24 cellular contexts compared by ENCODE assay signal in genomic region chr10:86802709-86803108, GRCh38. TPM values are rescaled to one million over a fixed set of nuclear protein-coding genes. Genes with fewer than 3 reads are reported as not detected.
"Had no signal": no experiment of that assay in that cellular context is flagged by ENCODE, and none has a peak within 500 bp of the region (broad histone marks: within the 10 kb centered on the region; RNA-seq: fewer than 3 reads in every experiment).

No MANE protein-coding gene starts in this region.

- FAIRE-seq: endothelial cell of umbilical vein, kidney had no signal

- H3K27ac ChIP-seq: brain microvascular endothelial cell, upper lobe of right lung had no signal

- H3K4me3 Mint-ChIP-seq: activated naive CD8-positive, alpha-beta T cell; immature natural killer cell; naive thymus-derived CD4-positive, alpha-beta T cell; neural crest cell had no signal

- H3K36me3 ChIP-seq: brain microvascular endothelial cell, upper lobe of right lung had no signal

- H3K27me3 Mint-ChIP-seq: activated naive CD8-positive, alpha-beta T cell; naive thymus-derived CD4-positive, alpha-beta T cell had no signal

- H3K27ac Mint-ChIP-seq: activated naive CD8-positive, alpha-beta T cell; immature natural killer cell had no signal

- H3K36me3 Mint-ChIP-seq: naive thymus-derived CD4-positive, alpha-beta T cell had no signal

- H3K9me3 ChIP-seq: upper lobe of right lung had no signal

- H3K9me3 Mint-ChIP-seq: immature natural killer cell; naive thymus-derived CD4-positive, alpha-beta T cell; neural crest cell had no signal

- DNase-seq: activated CD4-positive, alpha-beta T cell treated with anti-CD3 and anti-CD28 coated beads for 4 hours; activated CD4-positive, alpha-beta T cell treated with anti-CD3 and anti-CD28 coated beads, Interleukin-2, amount 50 U/mL, for 48 hours; activated CD8-positive, alpha-beta memory T cell treated with anti-CD3 and anti-CD28 coated beads for 24 hours; activated effector memory CD4-positive, alpha-beta T cell treated with Interleukin-2 at 50 U/mL for 16 hours; activated naive CD4-positive, alpha-beta T cell treated with Interleukin-2 at 50 U/mL for 16 hours; aorta; foreskin fibroblast; head of caudate nucleus; hypothalamus; immature natural killer cell; kidney; left colon; midbrain; naive thymus-derived CD4-positive, alpha-beta T cell; occipital lobe; posterior cingulate gyrus; right cardiac atrium; stimulated activated CD4-positive, alpha-beta T cell treated with anti-CD3 and anti-CD28 coated beads, Interleukin-2, amount 100 ng/mL, for 48 hours; stimulated activated naive CD8-positive, alpha-beta T cell treated with anti-CD3 and anti-CD28 coated beads, Interleukin-15, Interleukin-2, amounts not matched to agents 100 U/mL and 50 U/mL, for 24 hours; upper lobe of right lung had no signal

- H3K4me3 ChIP-seq: upper lobe of right lung had no signal

- H3K27me3 ChIP-seq: brain microvascular endothelial cell, upper lobe of right lung had no signal

RNA-seq across cellular contexts. Expression of gene BMPR1A, which starts 46.3 kb away (rescaled TPM):
- total RNA-seq: endothelial cell of umbilical vein had no signal
- polyA plus RNA-seq: endothelial cell of umbilical vein had no signal
